ENCODE assay signal across 24 cellular contexts in the genomic region with DNA sequence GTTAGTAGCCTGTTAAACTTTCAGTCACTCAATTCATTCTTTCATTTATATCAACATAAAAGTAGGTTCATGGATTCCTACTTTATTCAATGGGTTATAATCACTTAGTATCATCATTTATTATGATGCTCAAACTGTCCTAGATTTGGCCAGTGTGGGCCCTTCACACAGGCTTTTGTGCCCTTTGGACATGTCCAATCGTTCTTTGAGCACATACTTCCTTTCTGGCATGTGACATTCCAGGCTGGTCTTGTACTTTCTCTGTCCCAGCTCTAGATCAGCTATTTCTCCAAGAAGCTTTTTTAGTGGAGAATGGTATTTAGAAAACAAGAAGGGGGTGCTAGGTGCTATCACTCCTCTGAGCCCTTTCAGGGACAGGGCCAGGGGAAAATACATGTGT. TPM values are rescaled to one million over a fixed set of nuclear protein-coding genes. Genes with fewer than 3 reads are reported as not detected.
DNase-seq lines count a peak whose midpoint lies in the region; ATAC-seq, FAIRE-seq and TF ChIP-seq lines count a peak whose summit lies in the region.
"Had no signal": no experiment of that assay in that cellular context is flagged by ENCODE, and none has a peak within 500 bp of the region (broad histone marks: within the 10 kb centered on the region; RNA-seq: fewer than 3 reads in every experiment).

No MANE protein-coding gene starts in this region.

- H3K27ac Mint-ChIP-seq in activated T-cell treated with anti-CD3 and anti-CD28 coated beads, Interleukin-2, amount 50 U/mL, for 72 hours = peak overlapping the region; percentile 78
- peak overlapping the region; percentile 40 for H3K27ac Mint-ChIP-seq in activated T-helper 17 cell treated with anti-CD3 and anti-CD28 coated beads, Interleukin-2, amount 50 U/mL, for 72 hours
- H3K27ac Mint-ChIP-seq in stimulated activated effector memory CD8-positive, alpha-beta T cell treated with anti-CD3 and anti-CD28 coated beads, Interleukin-12 subunit alpha, Interleukin-12 subunit beta, amount 100 ng/mL, for 72 hours = peak overlapping the region; percentile 69
- H3K27ac Mint-ChIP-seq: B cell; CD4-positive, alpha-beta T cell; CD8-positive, alpha-beta T cell had no signal

- peaks cover 19% of the 10 kb centered on the region for H3K4me1 Mint-ChIP-seq in activated T-cell treated with anti-CD3 and anti-CD28 coated beads, Interleukin-2, amount 50 U/mL, for 72 hours (ENCODE audit: low read depth)
- peaks cover 13% of the 10 kb centered on the region for H3K4me1 Mint-ChIP-seq in activated T-helper 17 cell treated with anti-CD3 and anti-CD28 coated beads, Interleukin-2, amount 50 U/mL, for 72 hours
- H3K4me1 Mint-ChIP-seq in stimulated activated effector memory CD8-positive, alpha-beta T cell treated with anti-CD3 and anti-CD28 coated beads, Interleukin-12 subunit alpha, Interleukin-12 subunit beta, amount 100 ng/mL, for 72 hours = peaks cover 26% of the 10 kb centered on the region

- TSS peak; percentile 2 for BruUV-seq in HepG2 (replicated peaks; lab: Mats Ljungman, UMichigan)

- peaks cover 30% of the 10 kb centered on the region for H3K79me2 ChIP-seq in HepG2 (ENCODE audit: insufficient read depth, low read length)

- no peak for TF ChIP-seq RAD21 in HepG2 (CRISPR knock-in tag; IDR thresholded peaks at IDR 0.05)

- in situ Hi-C loops in HepG2 (cut with HindIII; ENCODE audit: extremely low pct_ligation_motif_present, low pct_unique_long_range_greater_than_20kb) = no loop called here

- H3K27ac ChIP-seq in HepG2 (ENCODE audit: extremely low read length, insufficient read depth, low read length) = no peak overlapping the region
- H3K27ac ChIP-seq: 22Rv1; A549; BLaER1 treated with 17β-estradiol and CSF1 and Interleukin-3, amounts not matched to agents 10 nM and 100 nM; C4-2B had no signal

- no peaks in the 10 kb centered on the region for H3K27me3 Mint-ChIP-seq in activated T-cell treated with anti-CD3 and anti-CD28 coated beads, Interleukin-2, amount 50 U/mL, for 72 hours (ENCODE audit: low read depth)
- H3K27me3 Mint-ChIP-seq in activated T-helper 17 cell treated with anti-CD3 and anti-CD28 coated beads, Interleukin-2, amount 50 U/mL, for 72 hours = no peaks in the 10 kb centered on the region
- H3K27me3 Mint-ChIP-seq: B cell; CD4-positive, alpha-beta T cell had no signal

- H3K4me1 ChIP-seq in HepG2 (ENCODE audit: insufficient read depth, low read length) = peaks cover 18% of the 10 kb centered on the region
- H3K4me1 ChIP-seq: A549; BLaER1 treated with 17β-estradiol and CSF1 and Interleukin-3, amounts not matched to agents 10 nM and 100 nM; Caco-2 had no signal

- H3K9me3 Mint-ChIP-seq in activated T-cell treated with anti-CD3 and anti-CD28 coated beads, Interleukin-2, amount 50 U/mL, for 72 hours = no peaks in the 10 kb centered on the region
- no peaks in the 10 kb centered on the region for H3K9me3 Mint-ChIP-seq in activated T-helper 17 cell treated with anti-CD3 and anti-CD28 coated beads, Interleukin-2, amount 50 U/mL, for 72 hours
- H3K9me3 Mint-ChIP-seq in stimulated activated effector memory CD8-positive, alpha-beta T cell treated with anti-CD3 and anti-CD28 coated beads, Interleukin-12 subunit alpha, Interleukin-12 subunit beta, amount 100 ng/mL, for 72 hours = no peaks in the 10 kb centered on the region
- H3K9me3 Mint-ChIP-seq: CD4-positive, alpha-beta T cell; CD8-positive, alpha-beta T cell had no signal

- H3K9me3 ChIP-seq in HepG2 (ENCODE audit: low read length) = no peaks in the 10 kb centered on the region
- H3K9me3 ChIP-seq: A549; BLaER1 treated with 17β-estradiol and CSF1 and Interleukin-3, amounts not matched to agents 10 nM and 100 nM; Caco-2 had no signal

- H4K20me1 ChIP-seq in HepG2 (ENCODE audit: insufficient read depth, low read length) = peaks cover 3% of the 10 kb centered on the region; the same call in 1 of the 2 replicates

- no peak for TF ChIP-seq EP300 in HepG2 (IDR thresholded peaks at IDR 0.05; ENCODE audit: low read depth in 2 of 2, low read length in 2 of 2)
- no peak for TF ChIP-seq EP300 in HepG2 (CRISPR knock-in tag; IDR thresholded peaks at IDR 0.05; ENCODE audit: borderline replicate concordance)

- no peak for DNase-seq in activated T-cell treated with anti-CD3 and anti-CD28 coated beads, Interleukin-2, amount 50 U/mL, for 72 hours
- no peak for DNase-seq in activated T-cell treated with anti-CD3 and anti-CD28 coated beads, Interleukin-2, amount 50 U/mL, for 48 hours
- DNase-seq in HepG2 (ENCODE audit: low spot score) (no peak), HCEC 1CT (no peak), erythroblast (lab: John Stamatoyannopoulos, UW) (no peak)
- DNase-seq in stimulated activated effector memory CD8-positive, alpha-beta T cell treated with anti-CD3 and anti-CD28 coated beads, Interleukin-12 subunit alpha, Interleukin-12 subunit beta, amount 100 ng/mL, for 72 hours (ENCODE audit: low spot score in 2 of 2) = no peak
- no peak for DNase-seq in stimulated activated CD8-positive, alpha-beta memory T cell treated with anti-CD3 and anti-CD28 coated beads, Interleukin-4, amount 100 ng/mL, for 48 hours
- DNase-seq: AML-193; Caco-2; Calu3; CD4-positive, alpha-beta T cell; CD8-positive, alpha-beta T cell; DMS79 treated with DMSO at 0.1 percent for 48 hours; GF-D8 had no signal

- H3K4me3 ChIP-seq in HepG2 (replicated peaks in 1 of 3; ENCODE audit: insufficient read depth in 1 of 3, low read depth in 2 of 3, low read length in 3 of 3) = no peak overlapping the region
- H3K4me3 ChIP-seq: A549; BLaER1 treated with 17β-estradiol and CSF1 and Interleukin-3, amounts not matched to agents 10 nM and 100 nM had no signal

- intact Hi-C loops in HepG2 (cut with micrococcal nuclease; ENCODE audit: unreplicated experiment) = no loop called here

- H2AFZ ChIP-seq in HepG2 (ENCODE audit: low read length) = no peak overlapping the region

- peaks cover 25 to 77% of the 10 kb centered on the region in 2 experiments for H3K36me3 ChIP-seq in HepG2 (replicated peaks in 1 of 2; ENCODE audit: control insufficient read depth in 1 of 2, insufficient read depth in 2 of 2, low read length in 2 of 2)

- WGBS in HepG2 (ENCODE audit: low lambda C conversion rate) = 53% methylated on average over 1 of the region's 1 CpG

- no peak overlapping the region for H3K9ac ChIP-seq in HepG2 (ENCODE audit: insufficient read depth, low read depth, low read length)
- H3K9ac ChIP-seq: BLaER1 treated with 17β-estradiol and CSF1 and Interleukin-3, amounts not matched to agents 10 nM and 100 nM had no signal

- POLR2A ChIA-PET in HepG2 (lab: Yijun Ruan, JAX) = interaction anchor here (3.2 kb wide), 1 partner anchor 12 kb away, joined by 13 read pairs; a partner anchor contains a TSS

- TF ChIP-seq POLR2A in HepG2 (IDR thresholded peaks at IDR 0.05; ENCODE audit: insufficient read depth in 1 of 2, low read depth in 2 of 2, low read length in 2 of 2) (no peak), erythroblast (IDR thresholded peaks at IDR 0.05; ENCODE audit: low read length) (no peak)

- TF ChIP-seq CTCF in HepG2 (CRISPR knock-in tag; IDR thresholded peaks at IDR 0.05) = no peak

- no peak for FAIRE-seq in HepG2 (lab: Jason Lieb, UNC)
- FAIRE-seq: A549, D721Med, G401.6, GM12892, GM18507 had no signal

- peaks cover 9 to 33% of the 10 kb centered on the region in 2 donors for H3K36me3 Mint-ChIP-seq in activated T-cell treated with anti-CD3 and anti-CD28 coated beads, Interleukin-2, amount 50 U/mL, for 72 hours (ENCODE audit: insufficient read depth in 2 of 2)
- peaks cover 96% of the 10 kb centered on the region for H3K36me3 Mint-ChIP-seq in activated T-helper 17 cell treated with anti-CD3 and anti-CD28 coated beads, Interleukin-2, amount 50 U/mL, for 72 hours (ENCODE audit: low read depth)
- H3K36me3 Mint-ChIP-seq in stimulated activated effector memory CD8-positive, alpha-beta T cell treated with anti-CD3 and anti-CD28 coated beads, Interleukin-12 subunit alpha, Interleukin-12 subunit beta, amount 100 ng/mL, for 72 hours = peaks cover 96% of the 10 kb centered on the region

- no peak overlapping the region for H3K4me2 ChIP-seq in HepG2 (ENCODE audit: low read depth, low read length)
- H3K4me2 ChIP-seq: A549; BLaER1 treated with 17β-estradiol and CSF1 and Interleukin-3, amounts not matched to agents 10 nM and 100 nM had no signal

- CTCF ChIA-PET in HepG2 (lab: Yijun Ruan, JAX; ENCODE audit: low intra/inter-chr PET ratio, low total read pairs) = no interaction called here

- no peak overlapping the region for H3K4me3 Mint-ChIP-seq in activated T-cell treated with anti-CD3 and anti-CD28 coated beads, Interleukin-2, amount 50 U/mL, for 72 hours
- H3K4me3 Mint-ChIP-seq in activated T-helper 17 cell treated with anti-CD3 and anti-CD28 coated beads, Interleukin-2, amount 50 U/mL, for 72 hours = no peak overlapping the region
- no peak overlapping the region for H3K4me3 Mint-ChIP-seq in stimulated activated effector memory CD8-positive, alpha-beta T cell treated with anti-CD3 and anti-CD28 coated beads, Interleukin-12 subunit alpha, Interleukin-12 subunit beta, amount 100 ng/mL, for 72 hours
- H3K4me3 Mint-ChIP-seq: B cell; CD4-positive, alpha-beta T cell; CD8-positive, alpha-beta T cell had no signal

- no peak for ATAC-seq in activated T-cell treated with anti-CD3 and anti-CD28 coated beads, Interleukin-2, amount 50 U/mL, for 72 hours (replicated peaks in 1 of 2)
- no peak for ATAC-seq in activated T-helper 17 cell treated with anti-CD3 and anti-CD28 coated beads, Interleukin-2, amount 50 U/mL, for 72 hours (replicated peaks)
- ATAC-seq in HepG2 = peak; percentile 61; the same call in 2 of the 3 replicates
- ATAC-seq in stimulated activated effector memory CD8-positive, alpha-beta T cell treated with anti-CD3 and anti-CD28 coated beads, Interleukin-12 subunit alpha, Interleukin-12 subunit beta, amount 100 ng/mL, for 72 hours = no peak
- ATAC-seq: A549; CD8-positive, alpha-beta T cell had no signal

- H3K27me3 ChIP-seq in HepG2 (ENCODE audit: control insufficient read depth in 1 of 2, insufficient read depth in 2 of 2, low read length in 2 of 2) = no peaks in the 10 kb centered on the region
- H3K27me3 ChIP-seq: BLaER1 treated with 17β-estradiol and CSF1 and Interleukin-3, amounts not matched to agents 10 nM and 100 nM had no signal

RNA-seq across cellular contexts. Expression of a gene that starts 11.5 kb away (rescaled TPM):
- 10 to 100 TPM; 23.5 to 28.0 TPM for total RNA-seq in activated T-cell treated with anti-CD3 and anti-CD28 coated beads, Interleukin-2, amount 50 U/mL, for 72 hours
- 10 to 100 TPM; 30.3 to 62.0 TPM for total RNA-seq in activated T-helper 17 cell treated with anti-CD3 and anti-CD28 coated beads, Interleukin-2, amount 50 U/mL, for 72 hours
- 39.9 and 61.1 TPM in 2 replicates for total RNA-seq in HepG2 (2016; rRNA removed; fragmentation: Illumina TruSeq; extraction: Trizol)
- total RNA-seq in HepG2 (2016; cell fraction: cytosol; rRNA removed; fragmentation: Illumina TruSeq; extraction: Trizol; ENCODE audit: low read depth) = 4.1 and 4.4 TPM in 2 replicates
- 41.0 and 46.9 TPM in 2 replicates for total RNA-seq in HepG2 (2016; cell fraction: insoluble cytoplasmic fraction; rRNA removed; fragmentation: Illumina TruSeq; extraction: Trizol)
- 11.5 and 14.0 TPM in 2 replicates for total RNA-seq in HepG2 (2016; cell fraction: membrane; rRNA removed; fragmentation: Illumina TruSeq; extraction: Trizol)
- total RNA-seq in HepG2 (2016; cell fraction: nucleus; rRNA removed; fragmentation: Illumina TruSeq; extraction: Trizol) = 44.7 and 47.5 TPM in 2 replicates
- 6.5 and 7.2 TPM in 2 replicates for polyA plus RNA-seq in HepG2 (2011; rRNA removed)
- 4.2 and 4.6 TPM in 2 replicates for polyA plus RNA-seq in HepG2 (2011; cell fraction: cytosol; rRNA removed)
- 13.7 and 16.1 TPM in 2 replicates for polyA plus RNA-seq in HepG2 (2011; cell fraction: nucleus; rRNA removed)
- polyA plus RNA-seq in HepG2 (2012) = 13.5 and 22.6 TPM in 2 replicates
- polyA plus RNA-seq in HepG2 (2016; cell fraction: cytosol; fragmentation: Illumina TruSeq; extraction: Trizol; ENCODE audit: low read depth) = 1.0 TPM in 2 replicates
- 14.6 and 20.3 TPM in 2 replicates for polyA plus RNA-seq in HepG2 (2016; cell fraction: insoluble cytoplasmic fraction; fragmentation: Illumina TruSeq; extraction: Trizol; ENCODE audit: low read depth)
- polyA plus RNA-seq in HepG2 (2016; cell fraction: membrane; fragmentation: Illumina TruSeq; extraction: Trizol; ENCODE audit: low read depth) = 2.5 and 3.0 TPM in 2 replicates
- 26.2 and 30.4 TPM in 2 replicates for polyA plus RNA-seq in HepG2 (2016; cell fraction: nucleus; fragmentation: Illumina TruSeq; extraction: Trizol; ENCODE audit: insufficient read depth, low read depth)
- polyA minus RNA-seq in HepG2 (2011; rRNA and poly(A)+ RNA removed; ENCODE audit: low replicate concordance) = 21.9 and 31.1 TPM in 2 replicates
- polyA minus RNA-seq in HepG2 (2011; cell fraction: cytosol; rRNA and poly(A)+ RNA removed) = 18.7 and 22.5 TPM in 2 replicates
- polyA minus RNA-seq in HepG2 (2011; cell fraction: nucleus; rRNA and poly(A)+ RNA removed) = 50.6 and 72.4 TPM in 2 replicates

RNA-seq across cellular contexts. Expression of a gene that starts 11.8 kb away (rescaled TPM):
- 100 to 1,000 TPM; 155 to 181 TPM for total RNA-seq in activated T-cell treated with anti-CD3 and anti-CD28 coated beads, Interleukin-2, amount 50 U/mL, for 72 hours
- 100 to 1,000 TPM; 165 to 170 TPM for total RNA-seq in activated T-helper 17 cell treated with anti-CD3 and anti-CD28 coated beads, Interleukin-2, amount 50 U/mL, for 72 hours
- 309 and 342 TPM in 2 replicates for total RNA-seq in HepG2 (2016; rRNA removed; fragmentation: Illumina TruSeq; extraction: Trizol)
- 71.6 and 79.2 TPM in 2 replicates for total RNA-seq in HepG2 (2016; cell fraction: cytosol; rRNA removed; fragmentation: Illumina TruSeq; extraction: Trizol; ENCODE audit: low read depth)
- total RNA-seq in HepG2 (2016; cell fraction: insoluble cytoplasmic fraction; rRNA removed; fragmentation: Illumina TruSeq; extraction: Trizol) = 310 TPM in 2 replicates
- total RNA-seq in HepG2 (2016; cell fraction: membrane; rRNA removed; fragmentation: Illumina TruSeq; extraction: Trizol) = 58.3 and 77.0 TPM in 2 replicates
- 445 and 480 TPM in 2 replicates for total RNA-seq in HepG2 (2016; cell fraction: nucleus; rRNA removed; fragmentation: Illumina TruSeq; extraction: Trizol)
- polyA plus RNA-seq in HepG2 (2011; rRNA removed) = 98.5 and 124 TPM in 2 replicates
- 24.5 and 34.9 TPM in 2 replicates for polyA plus RNA-seq in HepG2 (2011; cell fraction: cytosol; rRNA removed)
- polyA plus RNA-seq in HepG2 (2011; cell fraction: nucleus; rRNA removed) = 236 and 278 TPM in 2 replicates
- polyA plus RNA-seq in HepG2 (2012) = 66.3 and 99.3 TPM in 2 replicates
- polyA plus RNA-seq in HepG2 (2016; cell fraction: cytosol; fragmentation: Illumina TruSeq; extraction: Trizol; ENCODE audit: low read depth) = 8.5 and 10.5 TPM in 2 replicates
- 166 and 170 TPM in 2 replicates for polyA plus RNA-seq in HepG2 (2016; cell fraction: insoluble cytoplasmic fraction; fragmentation: Illumina TruSeq; extraction: Trizol; ENCODE audit: low read depth)
- polyA plus RNA-seq in HepG2 (2016; cell fraction: membrane; fragmentation: Illumina TruSeq; extraction: Trizol; ENCODE audit: low read depth) = 10.8 and 14.6 TPM in 2 replicates
- 350 and 370 TPM in 2 replicates for polyA plus RNA-seq in HepG2 (2016; cell fraction: nucleus; fragmentation: Illumina TruSeq; extraction: Trizol; ENCODE audit: insufficient read depth, low read depth)
- 87.7 and 177 TPM in 2 replicates for polyA minus RNA-seq in HepG2 (2011; rRNA and poly(A)+ RNA removed; ENCODE audit: low replicate concordance)
- polyA minus RNA-seq in HepG2 (2011; cell fraction: cytosol; rRNA and poly(A)+ RNA removed) = 91.6 and 159 TPM in 2 replicates
- polyA minus RNA-seq in HepG2 (2011; cell fraction: nucleus; rRNA and poly(A)+ RNA removed) = 941 and 2,119 TPM in 2 replicates
